8 cellular contexts compared by ENCODE assay signal in genomic region chr9:129141066-129142041, GRCh38. TPM values are rescaled to one million over a fixed set of nuclear protein-coding genes. Genes with fewer than 3 reads are reported as not detected.
A peak's percentile ranks its signal among the peaks of the same experiment; 100 is the strongest.
DNase-seq lines count a peak whose midpoint lies in the region; ATAC-seq and TF ChIP-seq lines count a peak whose summit lies in the region.

No MANE protein-coding gene starts in this region.

- H3K79me2 ChIP-seq in KMS-11 (ENCODE audit: insufficient read depth, low read depth): peaks cover 13% of the 10 kb centered on the region; the same call in 1 of the 2 replicates

- intact Hi-C loops in activated T-helper 2 cell treated with anti-CD3 and anti-CD28 coated beads, Interferon-gamma antibody, Interleukin-2, Interleukin-4, amounts not matched to agents 10 μg/mL and 5 μg/mL and 100 μg/mL, durations not matched to agents 14 hours and 24 hours and 36 hours (cut with micrococcal nuclease): loop anchor here (2.0 kb wide), 1 partner anchor 347 kb away; no protein-coding TSS in a partner anchor

- H3K4me2 ChIP-seq in KMS-11: peak overlapping the region; percentile 69

- peaks cover 24% of the 10 kb centered on the region for H3K36me3 Mint-ChIP-seq in activated T-helper 2 cell treated with anti-CD3 and anti-CD28 coated beads, Interferon-gamma antibody, Interleukin-2, Interleukin-4, amounts not matched to agents 10 μg/mL and 5 μg/mL and 100 μg/mL, durations not matched to agents 14 hours and 24 hours and 36 hours (ENCODE audit: low read depth)
- H3K36me3 Mint-ChIP-seq in osteocyte (ENCODE audit: unreplicated experiment): peaks cover 7% of the 10 kb centered on the region

- H3K27ac ChIP-seq in KMS-11: peak overlapping the region; percentile 97

- no peaks in the 10 kb centered on the region for H3K27me3 ChIP-seq in KMS-11 (ENCODE audit: insufficient read depth, low read depth)

- DNase-seq in SIG-M5 treated with dmso at 0.1 percent for 504 hours (lab: John Stamatoyannopoulos, UW; ENCODE audit: unreplicated experiment) (peak; percentile 32), SIG-M5 (lab: John Stamatoyannopoulos, UW) (no peak), glomerular visceral epithelial cell (ENCODE audit: extremely low spot score) (peak; percentile 96), osteocyte (ENCODE audit: extremely low spot score, unreplicated experiment) (no peak), OCI-M1 (lab: John Stamatoyannopoulos, UW) (no peak)
- DNase-seq in activated T-helper 2 cell treated with anti-CD3 and anti-CD28 coated beads, Interferon-gamma antibody, Interleukin-2, Interleukin-4, amounts not matched to agents 10 μg/mL and 5 μg/mL and 100 μg/mL, durations not matched to agents 14 hours and 24 hours and 36 hours (ENCODE audit: low spot score): peak; percentile 23

- peaks cover 35% of the 10 kb centered on the region for H3K4me1 ChIP-seq in KMS-11 (ENCODE audit: low read depth, poor library complexity, severe bottlenecking)

- no peak for TF ChIP-seq CTCF in KMS-11 (conservative IDR thresholded peaks at IDR 0.05; ENCODE audit: low read depth, low read length)
- no peak for TF ChIP-seq CTCF in osteocyte (IDR thresholded peaks at IDR 0.05)

- H2AFZ ChIP-seq in KMS-11 (ENCODE audit: low read depth): no peak overlapping the region

- peak overlapping the region; percentile 96; the same call in 1 of the 2 replicates for H3K9ac ChIP-seq in KMS-11

- H3K9me3 Mint-ChIP-seq in activated T-helper 2 cell treated with anti-CD3 and anti-CD28 coated beads, Interferon-gamma antibody, Interleukin-2, Interleukin-4, amounts not matched to agents 10 μg/mL and 5 μg/mL and 100 μg/mL, durations not matched to agents 14 hours and 24 hours and 36 hours: no peaks in the 10 kb centered on the region
- no peaks in the 10 kb centered on the region for H3K9me3 Mint-ChIP-seq in osteocyte (ENCODE audit: unreplicated experiment)

- no peak for ATAC-seq in HG02571 (IDR thresholded peaks at IDR 0.05; ENCODE audit: unreplicated experiment)

- H3K4me3 Mint-ChIP-seq in activated T-helper 2 cell treated with anti-CD3 and anti-CD28 coated beads, Interferon-gamma antibody, Interleukin-2, Interleukin-4, amounts not matched to agents 10 μg/mL and 5 μg/mL and 100 μg/mL, durations not matched to agents 14 hours and 24 hours and 36 hours (ENCODE audit: low read depth): peak overlapping the region; percentile 86
- H3K4me3 Mint-ChIP-seq in osteocyte (ENCODE audit: unreplicated experiment): peak overlapping the region; percentile 74

- H3K27ac Mint-ChIP-seq in activated T-helper 2 cell treated with anti-CD3 and anti-CD28 coated beads, Interferon-gamma antibody, Interleukin-2, Interleukin-4, amounts not matched to agents 10 μg/mL and 5 μg/mL and 100 μg/mL, durations not matched to agents 14 hours and 24 hours and 36 hours: peak overlapping the region; percentile 97
- peak overlapping the region; percentile 100 for H3K27ac Mint-ChIP-seq in osteocyte (ENCODE audit: unreplicated experiment)

- H3K4me3 ChIP-seq in KMS-11 (IDR thresholded peaks at IDR 0.05; ENCODE audit: insufficient read depth, low read depth, low read length): no peak overlapping the region

- H3K4me1 Mint-ChIP-seq in activated T-helper 2 cell treated with anti-CD3 and anti-CD28 coated beads, Interferon-gamma antibody, Interleukin-2, Interleukin-4, amounts not matched to agents 10 μg/mL and 5 μg/mL and 100 μg/mL, durations not matched to agents 14 hours and 24 hours and 36 hours (ENCODE audit: low read depth): peaks cover 37% of the 10 kb centered on the region
- H3K4me1 Mint-ChIP-seq in osteocyte (ENCODE audit: unreplicated experiment): peaks cover 83% of the 10 kb centered on the region

- no peaks in the 10 kb centered on the region for H3K36me3 ChIP-seq in KMS-11 (ENCODE audit: insufficient read depth)

- H4K20me1 ChIP-seq in KMS-11 (ENCODE audit: insufficient read depth): no peaks in the 10 kb centered on the region

- H3K27me3 Mint-ChIP-seq in activated T-helper 2 cell treated with anti-CD3 and anti-CD28 coated beads, Interferon-gamma antibody, Interleukin-2, Interleukin-4, amounts not matched to agents 10 μg/mL and 5 μg/mL and 100 μg/mL, durations not matched to agents 14 hours and 24 hours and 36 hours (ENCODE audit: low read depth): no peaks in the 10 kb centered on the region
- no peaks in the 10 kb centered on the region for H3K27me3 Mint-ChIP-seq in osteocyte (ENCODE audit: unreplicated experiment)

RNA-seq across cellular contexts. Expression of gene PTPA, which starts 30.1 kb away (rescaled TPM):
- total RNA-seq in activated T-helper 2 cell treated with anti-CD3 and anti-CD28 coated beads, Interferon-gamma antibody, Interleukin-2, Interleukin-4, amounts not matched to agents 10 μg/mL and 5 μg/mL and 100 μg/mL, durations not matched to agents 14 hours and 24 hours and 36 hours: 106 and 112 TPM in 2 replicates
- 140 and 150 TPM in 2 replicates for total RNA-seq in osteocyte

RNA-seq across cellular contexts. Expression of gene CRAT, which starts 30.8 kb away (rescaled TPM):
- 13.6 and 14.3 TPM in 2 replicates for total RNA-seq in activated T-helper 2 cell treated with anti-CD3 and anti-CD28 coated beads, Interferon-gamma antibody, Interleukin-2, Interleukin-4, amounts not matched to agents 10 μg/mL and 5 μg/mL and 100 μg/mL, durations not matched to agents 14 hours and 24 hours and 36 hours
- 55.1 and 55.5 TPM in 2 replicates for total RNA-seq in osteocyte

RNA-seq across cellular contexts. Expression of gene IER5L, which starts 36.7 kb away (rescaled TPM):
- 8.6 and 9.3 TPM in 2 replicates for total RNA-seq in activated T-helper 2 cell treated with anti-CD3 and anti-CD28 coated beads, Interferon-gamma antibody, Interleukin-2, Interleukin-4, amounts not matched to agents 10 μg/mL and 5 μg/mL and 100 μg/mL, durations not matched to agents 14 hours and 24 hours and 36 hours
- 60.8 and 63.0 TPM in 2 replicates for total RNA-seq in osteocyte

Comparison
In these comparisons a context has a peak if more than half of its experiments do, and no peak if none do; other contexts are left out.
1. DNase-seq: peak in SIG-M5 treated with dmso at 0.1 percent for 504 hours (single experiment), activated T-helper 2 cell treated with anti-CD3 and anti-CD28 coated beads, Interferon-gamma antibody, Interleukin-2, Interleukin-4, amounts not matched to agents 10 μg/mL and 5 μg/mL and 100 μg/mL, durations not matched to agents 14 hours and 24 hours and 36 hours (single experiment) and glomerular visceral epithelial cell (single experiment); none in SIG-M5 (single experiment), osteocyte (single experiment) and OCI-M1 (single experiment).